ENCODE assay signal across 1 cellular context in genomic region chr1:154557939-154558609, GRCh38.
TF ChIP-seq lines count a peak whose summit lies in the region.

No MANE protein-coding gene starts in this region.

TF ChIP-seq in HepG2, 621 proteins besides CTCF, POLR2A, EP300 and RAD21 (continued from another document):
- TF ChIP-seq ATM (IDR thresholded peaks at IDR 0.05; ENCODE audit: borderline replicate concordance), result no peak
- TF ChIP-seq ZNF280D (CRISPR knock-in tag; IDR thresholded peaks at IDR 0.05), result no peak
- TF ChIP-seq ATF1 (CRISPR knock-in tag; IDR thresholded peaks at IDR 0.05), result no peak
- no peak for TF ChIP-seq MXD3 (CRISPR knock-in tag; IDR thresholded peaks at IDR 0.05)
- TF ChIP-seq PRMT3 (CRISPR knock-in tag; IDR thresholded peaks at IDR 0.05; ENCODE audit: borderline replicate concordance, low read depth), result no peak
- no peak for TF ChIP-seq ZFP36L1 (CRISPR knock-in tag; IDR thresholded peaks at IDR 0.05)
- 0 out of 2 replicates have a peak, but pooled peaks have one; percentile 20 for TF ChIP-seq ZNF235 (CRISPR knock-in tag; IDR thresholded peaks at IDR 0.05; ENCODE audit: borderline replicate concordance)
- no peak for TF ChIP-seq ETV5 (CRISPR knock-in tag; IDR thresholded peaks at IDR 0.05; ENCODE audit: borderline replicate concordance)
- no peak for TF ChIP-seq ZNF556 (CRISPR knock-in tag; IDR thresholded peaks at IDR 0.05; ENCODE audit: borderline replicate concordance)
- TF ChIP-seq ZBTB1 (CRISPR knock-in tag; IDR thresholded peaks at IDR 0.05; ENCODE audit: borderline replicate concordance), result no peak
- TF ChIP-seq CEBPZ (IDR thresholded peaks at IDR 0.05; ENCODE audit: low read length), result no peak
- TF ChIP-seq ZNF101 (CRISPR knock-in tag; IDR thresholded peaks at IDR 0.05; ENCODE audit: borderline replicate concordance, low read depth), result no peak
- 0 out of 2 replicates have a peak, but pooled peaks have one; percentile 43 for TF ChIP-seq ARNT2 (CRISPR knock-in tag; IDR thresholded peaks at IDR 0.05; ENCODE audit: low read depth)
- peak; percentile 19 for TF ChIP-seq SRSF1 (optimal IDR thresholded peaks at IDR 0.05; ENCODE audit: low read depth, low read length)
- no peak for TF ChIP-seq RERE (CRISPR knock-in tag; IDR thresholded peaks at IDR 0.05; ENCODE audit: low read depth)
- 0 out of 2 replicates have a peak, but pooled peaks have one; percentile 48 for TF ChIP-seq ZNF564 (CRISPR knock-in tag; IDR thresholded peaks at IDR 0.05)
- no peak for TF ChIP-seq BRD4 (CRISPR knock-in tag; IDR thresholded peaks at IDR 0.05)
